ENCODE assay signal across 18 cellular contexts in the genomic region with DNA sequence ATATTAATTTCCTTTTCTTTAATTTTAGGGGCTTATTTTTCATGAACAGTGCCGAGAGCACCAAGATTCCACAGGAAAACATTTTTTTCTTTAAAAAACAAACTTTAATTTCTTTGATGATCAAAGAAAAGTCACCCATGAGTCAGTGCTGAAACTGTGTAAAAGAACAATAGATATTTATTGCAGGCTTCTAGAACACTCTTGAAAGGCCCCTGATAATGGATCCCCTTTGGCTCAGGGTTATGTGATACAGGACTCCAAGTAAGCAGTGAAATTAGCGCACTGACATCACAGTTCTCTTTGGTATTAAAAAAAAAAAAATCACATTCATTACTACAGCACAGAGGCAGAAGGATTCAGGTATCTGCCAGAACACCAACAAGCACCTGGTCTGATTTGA.
"Had no signal": no experiment of that assay in that cellular context is flagged by ENCODE, and none has a peak within 500 bp of the region (broad histone marks: within the 10 kb centered on the region; RNA-seq: fewer than 3 reads in every experiment).

No MANE protein-coding gene starts in this region.

- H3K27ac ChIP-seq: foreskin keratinocyte, hepatocyte, left ventricle myocardium inferior had no signal

- H3K27me3 ChIP-seq: hepatocyte, stomach, uterus had no signal

- DNase-seq: erythroblast; foreskin keratinocyte; head of caudate nucleus; kidney; left cardiac atrium; left ventricle myocardium inferior; mesendoderm; naive thymus-derived CD4-positive, alpha-beta T cell; nephron progenitor cell; right cardiac atrium; small intestine; stimulated activated CD4-positive, alpha-beta T cell treated with anti-CD3 and anti-CD28 coated beads, Interleukin-12 subunit alpha, Interleukin-12 subunit beta, amount 100 ng/mL, for 4 hours; stimulated activated naive CD4-positive, alpha-beta T cell; stomach; substantia nigra; uterus had no signal

- H3K9me3 ChIP-seq: left ventricle myocardium inferior, stomach, uterus had no signal

- H3K4me3 ChIP-seq: hepatocyte, left ventricle myocardium inferior, lung, stomach, uterus had no signal

- H3K36me3 ChIP-seq: left ventricle myocardium inferior, uterus had no signal

- H3K4me1 ChIP-seq: foreskin keratinocyte had no signal
